In the genomic region with DNA sequence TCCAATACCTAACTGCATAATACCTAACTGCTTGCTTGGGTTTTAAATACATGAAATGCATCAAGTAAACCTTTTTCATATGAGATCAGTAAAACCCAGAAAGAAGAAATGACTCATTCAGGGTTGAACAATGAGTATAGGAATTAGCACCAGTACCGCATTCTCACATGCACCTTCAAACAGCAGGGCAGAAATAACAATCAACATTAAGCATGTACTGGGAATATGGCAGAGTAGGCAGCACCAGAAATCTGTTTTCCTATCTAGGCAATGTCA, we compare ENCODE assay signal across 15 cellular contexts.
DNase-seq lines count a peak whose midpoint lies in the region; ATAC-seq and TF ChIP-seq lines count a peak whose summit lies in the region.
"Had no signal": no experiment of that assay in that cellular context is flagged by ENCODE, and none has a peak within 500 bp of the region (broad histone marks: within the 10 kb centered on the region; RNA-seq: fewer than 3 reads in every experiment).

No MANE protein-coding gene starts in this region.

- no peaks in the 10 kb centered on the region for H3K4me1 Mint-ChIP-seq in stimulated activated naive B cell treated with anti-CD40 and anti-IgM and Interleukin-4, amounts not matched to agents 10 μg/mL and 1 μg/mL and 100 μg/mL, for 72 hours

- no peak overlapping the region for H3K27ac ChIP-seq in uterus
- H3K27ac ChIP-seq: body of pancreas, SJSA1, upper lobe of right lung had no signal

- no peaks in the 10 kb centered on the region for H3K4me1 ChIP-seq in uterus
- H3K4me1 ChIP-seq: body of pancreas, SJSA1, upper lobe of right lung had no signal

- H3K36me3 Mint-ChIP-seq in stimulated activated naive B cell treated with anti-CD40 and anti-IgM and Interleukin-4, amounts not matched to agents 10 μg/mL and 1 μg/mL and 100 μg/mL, for 72 hours = no peaks in the 10 kb centered on the region

- ATAC-seq in GM19397 (IDR thresholded peaks at IDR 0.05; ENCODE audit: unreplicated experiment) (peak; percentile 59), HG02678 (IDR thresholded peaks at IDR 0.05; ENCODE audit: unreplicated experiment) (peak; percentile 91), HG03280 (IDR thresholded peaks at IDR 0.05; ENCODE audit: unreplicated experiment) (peak; percentile 69), left colon (no peak)
- no peak for ATAC-seq in stimulated activated naive B cell treated with anti-CD40 and anti-IgM and Interleukin-4, amounts not matched to agents 10 μg/mL and 1 μg/mL and 100 μg/mL, for 72 hours (replicated peaks)
- ATAC-seq: activated CD8-positive, alpha-beta T cell treated with anti-CD3 and anti-CD28 coated beads, Interleukin-2, amount 10 ng/mL, durations not matched to agents 7 days and 5 days; body of pancreas; upper lobe of right lung had no signal

- no peak for TF ChIP-seq CTCF in GM13976 (IDR thresholded peaks at IDR 0.05; ENCODE audit: borderline replicate concordance, control extremely low read depth, extremely low read depth, insufficient read depth, missing control alignments)
- no peak for TF ChIP-seq CTCF in uterus (IDR thresholded peaks at IDR 0.05)

- no peaks in the 10 kb centered on the region for H3K9me3 ChIP-seq in uterus
- H3K9me3 ChIP-seq: body of pancreas, upper lobe of right lung had no signal

- intact Hi-C loops in left colon (cut with DNase I, micrococcal nuclease) = no loop called here
- intact Hi-C loops in uterus (cut with DNase I; ENCODE audit: low total_unique reads) = no loop called here

- no peak for TF ChIP-seq POLR2A in uterus (IDR thresholded peaks at IDR 0.05)

- H3K4me3 ChIP-seq in uterus = no peak overlapping the region
- H3K4me3 ChIP-seq: body of pancreas, SJSA1, upper lobe of right lung had no signal

- H3K9me3 Mint-ChIP-seq in stimulated activated naive B cell treated with anti-CD40 and anti-IgM and Interleukin-4, amounts not matched to agents 10 μg/mL and 1 μg/mL and 100 μg/mL, for 72 hours = peaks cover 4 to 5% of the 10 kb centered on the region in 2 donors

- H3K4me3 Mint-ChIP-seq in stimulated activated naive B cell treated with anti-CD40 and anti-IgM and Interleukin-4, amounts not matched to agents 10 μg/mL and 1 μg/mL and 100 μg/mL, for 72 hours = no peak overlapping the region
- H3K4me3 Mint-ChIP-seq: activated CD8-positive, alpha-beta T cell treated with anti-CD3 and anti-CD28 coated beads, Interleukin-2, amount 10 ng/mL, durations not matched to agents 7 days and 5 days had no signal

- H3K27ac Mint-ChIP-seq in stimulated activated naive B cell treated with anti-CD40 and anti-IgM and Interleukin-4, amounts not matched to agents 10 μg/mL and 1 μg/mL and 100 μg/mL, for 72 hours = no peak overlapping the region
- H3K27ac Mint-ChIP-seq: activated CD8-positive, alpha-beta T cell treated with anti-CD3 and anti-CD28 coated beads, Interleukin-2, amount 10 ng/mL, durations not matched to agents 7 days and 5 days had no signal

- DNase-seq in GM13976 (ENCODE audit: low spot score) (peak; percentile 22), hypothalamus (lab: John Stamatoyannopoulos, UW) (no peak), left colon (no peak), uterus (no peak)
- DNase-seq in stimulated activated naive B cell treated with anti-CD40 and anti-IgM and Interleukin-4, amounts not matched to agents 10 μg/mL and 1 μg/mL and 100 μg/mL, for 72 hours = no peak
- DNase-seq: activated CD8-positive, alpha-beta T cell treated with anti-CD3 and anti-CD28 coated beads, Interleukin-2, amount 10 ng/mL, durations not matched to agents 7 days and 5 days; activated effector memory CD4-positive, alpha-beta T cell treated with Interleukin-2 at 50 U/mL for 16 hours; body of pancreas; MV-4-11; NCI-H2171; upper lobe of right lung had no signal

- H3K27me3 Mint-ChIP-seq in stimulated activated naive B cell treated with anti-CD40 and anti-IgM and Interleukin-4, amounts not matched to agents 10 μg/mL and 1 μg/mL and 100 μg/mL, for 72 hours = no peaks in the 10 kb centered on the region

- H3K27me3 ChIP-seq in uterus = no peaks in the 10 kb centered on the region
- H3K27me3 ChIP-seq: body of pancreas, SJSA1, upper lobe of right lung had no signal

- in situ Hi-C loops in GM13976 (cut with MboI; ENCODE audit: low sequenced_read_pairs, unreplicated experiment) = no loop called here

- no peaks in the 10 kb centered on the region for H3K36me3 ChIP-seq in uterus
- H3K36me3 ChIP-seq: SJSA1, upper lobe of right lung had no signal

Comparison
In these comparisons a context has a peak if more than half of its experiments do, and no peak if none do; other contexts are left out.
1. ATAC-seq: peak in GM19397 (single experiment), HG02678 (single experiment) and HG03280 (single experiment); none in left colon (single experiment) and stimulated activated naive B cell treated with anti-CD40 and anti-IgM and Interleukin-4, amounts not matched to agents 10 μg/mL and 1 μg/mL and 100 μg/mL, for 72 hours (0 of 2).